21 cellular contexts compared by ENCODE assay signal in the genomic region with DNA sequence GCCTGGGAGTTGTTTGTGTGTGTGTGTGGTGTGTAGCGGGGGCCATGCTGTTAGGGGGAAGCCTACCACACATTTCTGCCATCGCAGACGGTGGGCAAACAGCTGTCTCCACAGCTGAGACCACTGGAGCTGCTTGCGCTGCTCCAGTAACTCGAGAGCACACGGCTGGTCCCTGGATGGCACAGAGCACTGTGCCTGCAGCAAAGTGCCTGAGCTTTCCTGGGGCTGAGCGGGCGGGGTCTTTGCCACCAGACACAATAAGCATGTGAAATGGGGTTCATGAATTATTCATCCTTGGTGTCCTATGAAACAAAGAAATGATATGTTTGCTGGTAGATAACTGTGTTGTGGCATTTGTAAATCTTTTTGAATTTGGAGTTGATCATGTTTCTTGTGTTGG.
DNase-seq lines count a peak whose midpoint lies in the region; ATAC-seq and TF ChIP-seq lines count a peak whose summit lies in the region.
"Had no signal": no experiment of that assay in that cellular context is flagged by ENCODE, and none has a peak within 500 bp of the region (broad histone marks: within the 10 kb centered on the region; RNA-seq: fewer than 3 reads in every experiment).

No MANE protein-coding gene starts in this region.

- H4K20me1 ChIP-seq in H9 (ENCODE audit: control insufficient read depth, insufficient read depth, insufficient read length) (no peaks in the 10 kb centered on the region), neural progenitor cell (ENCODE audit: low read depth) (no peaks in the 10 kb centered on the region)

- no peaks in the 10 kb centered on the region for H3F3A ChIP-seq in neural progenitor cell (ENCODE audit: low read depth)

- DNase-seq in H9 (peak; percentile 34), NCI-H2171 (lab: John Stamatoyannopoulos, UW) (peak; percentile 3), endothelial cell (ENCODE audit: low spot score) (no peak), neural progenitor cell (ENCODE audit: low spot score) (peak; percentile 14), AML-193 (lab: John Stamatoyannopoulos, UW) (no peak), right lobe of liver (no peak), hepatic stellate cell (ENCODE audit: low spot score) (no peak), lower leg skin (ENCODE audit: low spot score in 2 of 2) (no peak)
- DNase-seq: activated CD4-positive, CD25-positive, alpha-beta regulatory T cell; activated CD8-positive, alpha-beta T cell treated with anti-CD3 and anti-CD28 coated beads, Interleukin-2, amount 10 ng/mL, durations not matched to agents 7 days and 5 days; activated naive CD4-positive, alpha-beta T cell treated with anti-CD3 and anti-CD28 coated beads for 36 hours; activated T-cell treated with anti-CD3 and anti-CD28 coated beads, Interleukin-2, amount 50 U/mL, for 24 hours; cerebellar nuclear complex; DND-41; effector CD8-positive, alpha-beta T cell; esophagus squamous epithelium; immature natural killer cell; NCI-H1105 treated with DMSO at 0.1 percent for 48 hours; T1000 had no signal

- H2BK120ac ChIP-seq in H9 (ENCODE audit: low read depth, low read length, poor library complexity, severe bottlenecking): no peak overlapping the region

- no peaks in the 10 kb centered on the region for H3K79me1 ChIP-seq in H9 (ENCODE audit: insufficient read depth, low read depth, low read length, poor library complexity, severe bottlenecking)

- H2AK5ac ChIP-seq in H9 (ENCODE audit: insufficient read length, low read length): no peak overlapping the region

- no peak overlapping the region for H4K8ac ChIP-seq in H9 (replicated peaks; ENCODE audit: insufficient read length, low read depth, low read length)

- no peak overlapping the region for H4K5ac ChIP-seq in H9 (ENCODE audit: insufficient read length, low read depth, low read length)

- H3T11ph ChIP-seq in H9 (ENCODE audit: low read length): no peak overlapping the region

- H2BK15ac ChIP-seq in H9 (ENCODE audit: low read depth, low read length): no peak overlapping the region

- H3K27ac Mint-ChIP-seq in H9 (peak overlapping the region; percentile 3 to 36 (median 23); a peak in 4 of 7 replicates), endothelial cell (ENCODE audit: unreplicated experiment) (peak overlapping the region; percentile 85), neural progenitor cell (peak overlapping the region; percentile 55)
- H3K27ac Mint-ChIP-seq: activated CD8-positive, alpha-beta T cell treated with anti-CD3 and anti-CD28 coated beads, Interleukin-2, amount 10 ng/mL, durations not matched to agents 7 days and 5 days; activated naive CD4-positive, alpha-beta T cell treated with anti-CD3 and anti-CD28 coated beads for 36 hours; activated T-cell treated with anti-CD3 and anti-CD28 coated beads, Interleukin-2, amount 50 U/mL, for 24 hours; immature natural killer cell had no signal

- H4K91ac ChIP-seq in H9 (ENCODE audit: insufficient read length, low read depth, low read length): no peak overlapping the region

- H3K36me3 ChIP-seq in neural progenitor cell (no peaks in the 10 kb centered on the region), right lobe of liver (no peaks in the 10 kb centered on the region)
- H3K36me3 ChIP-seq: esophagus squamous epithelium, gastroesophageal sphincter, suprapubic skin had no signal

- H3K4me3 Mint-ChIP-seq in H9 (peak overlapping the region in 1 of 2 experiments; percentile 3; a peak in 1 of 5 replicates), endothelial cell (ENCODE audit: unreplicated experiment) (peak overlapping the region; percentile 82), neural progenitor cell (no peak overlapping the region)
- H3K4me3 Mint-ChIP-seq: activated CD8-positive, alpha-beta T cell treated with anti-CD3 and anti-CD28 coated beads, Interleukin-2, amount 10 ng/mL, durations not matched to agents 7 days and 5 days; activated naive CD4-positive, alpha-beta T cell treated with anti-CD3 and anti-CD28 coated beads for 36 hours; activated T-cell treated with anti-CD3 and anti-CD28 coated beads, Interleukin-2, amount 50 U/mL, for 24 hours; immature natural killer cell had no signal

- H3K4me3 ChIP-seq in neural progenitor cell: no peak overlapping the region
- H3K4me3 ChIP-seq in right lobe of liver: no peak overlapping the region
- H3K4me3 ChIP-seq in lower leg skin (ENCODE audit: low read depth, poor library complexity, severe bottlenecking): no peak overlapping the region
- H3K4me3 ChIP-seq: gastroesophageal sphincter, suprapubic skin had no signal

- no peak overlapping the region for H3K18ac ChIP-seq in H9 (ENCODE audit: insufficient read length, low read depth, low read length)

- H3K9me3 Mint-ChIP-seq in H9 (no peaks in the 10 kb centered on the region), endothelial cell (ENCODE audit: unreplicated experiment) (no peaks in the 10 kb centered on the region), neural progenitor cell (no peaks in the 10 kb centered on the region)

- no peak for ATAC-seq in right lobe of liver
- ATAC-seq: activated CD8-positive, alpha-beta T cell treated with anti-CD3 and anti-CD28 coated beads, Interleukin-2, amount 10 ng/mL, durations not matched to agents 7 days and 5 days; gastroesophageal sphincter had no signal

- H3K27me3 ChIP-seq in H9 (ENCODE audit: insufficient read depth, low read length): no peaks in the 10 kb centered on the region
- H3K27me3 ChIP-seq in neural progenitor cell: no peaks in the 10 kb centered on the region
- no peaks in the 10 kb centered on the region for H3K27me3 ChIP-seq in right lobe of liver
- H3K27me3 ChIP-seq: esophagus squamous epithelium, gastroesophageal sphincter, suprapubic skin had no signal

- no peak overlapping the region for H3K56ac ChIP-seq in H9 (ENCODE audit: insufficient read length, low read depth, low read length)

- no peak for TF ChIP-seq POLR2A in right lobe of liver (IDR thresholded peaks at IDR 0.05)
- TF ChIP-seq POLR2A in lower leg skin (IDR thresholded peaks at IDR 0.05): no peak

- H3K9ac ChIP-seq in H9 (ENCODE audit: extremely low read depth, insufficient read length, low read length): no peak overlapping the region
- H3K9ac ChIP-seq in neural progenitor cell: no peak overlapping the region

- H2BK20ac ChIP-seq in H9 (ENCODE audit: low read depth, low read length, poor library complexity, severe bottlenecking): no peak overlapping the region

- no peaks in the 10 kb centered on the region; the same call in 1 of the 2 replicates for H3K27me3 Mint-ChIP-seq in H9 (ENCODE audit: low read depth)
- H3K27me3 Mint-ChIP-seq in endothelial cell (ENCODE audit: unreplicated experiment): peaks cover 6% of the 10 kb centered on the region
- no peaks in the 10 kb centered on the region for H3K27me3 Mint-ChIP-seq in neural progenitor cell (ENCODE audit: insufficient read depth, low read depth)
- H3K27me3 Mint-ChIP-seq: activated T-cell treated with anti-CD3 and anti-CD28 coated beads, Interleukin-2, amount 50 U/mL, for 24 hours had no signal

- no CpG with 5 or more reads among the region's 8 CpGs for WGBS in H9 (ENCODE audit: extremely low coverage, insufficient read length, low lambda C conversion rate)
- 53% methylated on average over 7 of the region's 8 CpGs for WGBS in right lobe of liver (ENCODE audit: insufficient coverage, low coverage, low lambda C conversion rate, missing lambda C conversion rate)
- 70 to 74% methylated on average over 8 of the region's 8 CpGs for WGBS in lower leg skin, 2 donors

- H3K23ac ChIP-seq in H9 (ENCODE audit: insufficient read length, low read depth, low read length): no peak overlapping the region

- no peak overlapping the region for H2BK12ac ChIP-seq in H9 (ENCODE audit: insufficient read length, low read depth, low read length)

- H3K36me3 Mint-ChIP-seq in H9 (ENCODE audit: insufficient read depth in 1 of 3, low read depth in 3 of 3) (no peaks in the 10 kb centered on the region), endothelial cell (ENCODE audit: low read depth, unreplicated experiment) (no peaks in the 10 kb centered on the region), neural progenitor cell (no peaks in the 10 kb centered on the region)

- no peaks in the 10 kb centered on the region for H3K79me2 ChIP-seq in H9 (ENCODE audit: insufficient read depth, low read length)
- no peaks in the 10 kb centered on the region for H3K79me2 ChIP-seq in neural progenitor cell (ENCODE audit: low read depth)

- no peaks in the 10 kb centered on the region for H3K23me2 ChIP-seq in H9 (ENCODE audit: insufficient read length, low read depth, low read length, poor library complexity, severe bottlenecking)

- H3K27ac ChIP-seq in H9 (ENCODE audit: insufficient read length, low read depth, low read length): no peak overlapping the region
- no peak overlapping the region for H3K27ac ChIP-seq in neural progenitor cell
- no peak overlapping the region for H3K27ac ChIP-seq in right lobe of liver
- H3K27ac ChIP-seq: esophagus squamous epithelium, gastroesophageal sphincter, suprapubic skin had no signal

- H3K4me2 ChIP-seq in H9 (ENCODE audit: insufficient read depth, insufficient read length, low read length): no peak overlapping the region
- H3K4me2 ChIP-seq in neural progenitor cell: no peak overlapping the region

- intact Hi-C loops in right lobe of liver (cut with DNase I): loop anchor here in 1 of 2 donors (10.0 kb wide), 1 partner anchor 924 kb away; no protein-coding TSS in a partner anchor
- intact Hi-C loops in lower leg skin (cut with DNase I; ENCODE audit: low total_unique reads): no loop called here

- H3K14ac ChIP-seq in H9 (ENCODE audit: insufficient read depth, low read length): no peak overlapping the region

- H3K4me1 ChIP-seq in H9 (ENCODE audit: insufficient read depth, low read length): peaks cover 10% of the 10 kb centered on the region
- H3K4me1 ChIP-seq in neural progenitor cell: peaks cover 16% of the 10 kb centered on the region
- H3K4me1 ChIP-seq in right lobe of liver: no peaks in the 10 kb centered on the region

- peaks cover 34 to 40% of the 10 kb centered on the region in 2 experiments for H3K4me1 Mint-ChIP-seq in H9
- H3K4me1 Mint-ChIP-seq in endothelial cell (ENCODE audit: unreplicated experiment): peaks cover 41% of the 10 kb centered on the region
- peaks cover 33% of the 10 kb centered on the region for H3K4me1 Mint-ChIP-seq in neural progenitor cell
- H3K4me1 Mint-ChIP-seq: immature natural killer cell had no signal

- no peak for TF ChIP-seq CTCF in H9 (conservative IDR thresholded peaks at IDR 0.05)
- TF ChIP-seq CTCF in endothelial cell (IDR thresholded peaks at IDR 0.05; ENCODE audit: unreplicated experiment): no peak
- no peak for TF ChIP-seq CTCF in neural progenitor cell (IDR thresholded peaks at IDR 0.05)
- TF ChIP-seq CTCF in right lobe of liver (IDR thresholded peaks at IDR 0.05): no peak
- no peak for TF ChIP-seq CTCF in lower leg skin (IDR thresholded peaks at IDR 0.05)

- no peaks in the 10 kb centered on the region for H3K9me3 ChIP-seq in H9 (ENCODE audit: control insufficient read depth, low read depth, low read length)
- no peaks in the 10 kb centered on the region for H3K9me3 ChIP-seq in neural progenitor cell (ENCODE audit: low read depth)
- no peaks in the 10 kb centered on the region for H3K9me3 ChIP-seq in right lobe of liver
- H3K9me3 ChIP-seq: esophagus squamous epithelium, gastroesophageal sphincter, suprapubic skin had no signal

- H2AFZ ChIP-seq in H9 (ENCODE audit: low read length) (no peak overlapping the region), neural progenitor cell (replicated peaks) (peak overlapping the region; percentile 83)

- no peak overlapping the region for H3K4ac ChIP-seq in H9 (ENCODE audit: low read depth, low read length)

- H2BK5ac ChIP-seq in H9 (ENCODE audit: insufficient read length, low read length): no peak overlapping the region

Comparison
In these comparisons a context has a peak if more than half of its experiments do, and no peak if none do; other contexts are left out.
1. DNase-seq: peak in H9 (single experiment), NCI-H2171 (single experiment) and neural progenitor cell (single experiment); none in endothelial cell (single experiment), AML-193 (0 of 2), right lobe of liver (0 of 3), hepatic stellate cell (single experiment) and lower leg skin (0 of 2).
2. H3K27ac Mint-ChIP-seq: peak in every context shown above with its lines; median percentile 85 in endothelial cell; 55 in neural progenitor cell; 23 in H9.